In genomic region chr16:9404811-9405210, GRCh38 we compare ENCODE assay signal across 28 cellular contexts.
A peak's percentile ranks its signal among the peaks of the same experiment; 100 is the strongest.
DNase-seq lines count a peak whose midpoint lies in the region; ATAC-seq, FAIRE-seq and TF ChIP-seq lines count a peak whose summit lies in the region.
"Had no signal": no experiment of that assay in that cellular context is flagged by ENCODE, and none has a peak within 500 bp of the region (broad histone marks: within the 10 kb centered on the region; RNA-seq: fewer than 3 reads in every experiment).

No MANE protein-coding gene starts in this region.

- H3K14ac ChIP-seq in H9 (ENCODE audit: insufficient read depth, low read length) (no peak overlapping the region), neuronal stem cell (ENCODE audit: low read length) (no peak overlapping the region)

- H3K4me1 ChIP-seq in H9 (ENCODE audit: insufficient read depth, low read length) (no peaks in the 10 kb centered on the region), neuronal stem cell (ENCODE audit: control insufficient read depth in 2 of 2, insufficient read depth in 1 of 2, low read depth in 1 of 2, low read length in 2 of 2) (peaks cover 0 to 1% of the 10 kb centered on the region in 2 donors)
- H3K4me1 ChIP-seq: BE2C, BLaER1 had no signal

- no peak overlapping the region for H3T11ph ChIP-seq in H9 (ENCODE audit: low read length)

- H3K27ac Mint-ChIP-seq in H9: no peak overlapping the region
- H3K27ac Mint-ChIP-seq: CD14-positive monocyte; CD4-positive, alpha-beta memory T cell; CD4-positive, CD25-positive, alpha-beta regulatory T cell; CD8-positive, alpha-beta memory T cell had no signal

- H3K18ac ChIP-seq in H9 (ENCODE audit: insufficient read length, low read depth, low read length) (peak overlapping the region; percentile 62), neuronal stem cell (ENCODE audit: low read length) (no peak overlapping the region)

- H4K20me1 ChIP-seq in H9 (ENCODE audit: control insufficient read depth, insufficient read depth, insufficient read length): peaks cover 2% of the 10 kb centered on the region
- H4K20me1 ChIP-seq: BLaER1 had no signal

- no peak overlapping the region for H2BK20ac ChIP-seq in H9 (ENCODE audit: low read depth, low read length, poor library complexity, severe bottlenecking)

- H3K36me3 ChIP-seq in neuronal stem cell (replicated peaks in 1 of 2; ENCODE audit: control insufficient read depth in 2 of 2, insufficient read depth in 2 of 2, low read length in 2 of 2): no peaks in the 10 kb centered on the region
- H3K36me3 ChIP-seq: BE2C, BLaER1 had no signal

- FAIRE-seq in HTR-8/SVneo (lab: Jason Lieb, UNC) (peak; percentile 60), urothelium cell line (lab: Jason Lieb, UNC) (peak; percentile 79)
- FAIRE-seq: A204.1, GM12878, GM12892, GM18507 had no signal

- H3K9me3 ChIP-seq in H9 (ENCODE audit: control insufficient read depth, low read depth, low read length): no peaks in the 10 kb centered on the region
- H3K9me3 ChIP-seq in neuronal stem cell (replicated peaks in 1 of 2; ENCODE audit: control insufficient read depth in 2 of 2, insufficient read depth in 1 of 2, low read depth in 1 of 2, low read length in 2 of 2): no peaks in the 10 kb centered on the region
- H3K9me3 ChIP-seq: BLaER1 had no signal

- no peaks in the 10 kb centered on the region for H3K23me2 ChIP-seq in H9 (ENCODE audit: insufficient read length, low read depth, low read length, poor library complexity, severe bottlenecking)

- peaks cover 6 to 8% of the 10 kb centered on the region in 2 experiments for H3K4me1 Mint-ChIP-seq in H9
- H3K4me1 Mint-ChIP-seq: CD14-positive monocyte; CD4-positive, alpha-beta memory T cell; CD4-positive, CD25-positive, alpha-beta regulatory T cell; CD8-positive, alpha-beta memory T cell had no signal

- H3K79me1 ChIP-seq in H9 (ENCODE audit: insufficient read depth, low read depth, low read length, poor library complexity, severe bottlenecking): no peaks in the 10 kb centered on the region
- no peaks in the 10 kb centered on the region for H3K79me1 ChIP-seq in neuronal stem cell (ENCODE audit: low read depth, low read length)

- no peak overlapping the region for H3K4me3 Mint-ChIP-seq in H9
- H3K4me3 Mint-ChIP-seq: CD14-positive monocyte; CD4-positive, alpha-beta memory T cell; CD4-positive, CD25-positive, alpha-beta regulatory T cell; CD8-positive, alpha-beta memory T cell had no signal

- H3K4me2 ChIP-seq in H9 (ENCODE audit: insufficient read depth, insufficient read length, low read length) (no peak overlapping the region), neuronal stem cell (ENCODE audit: insufficient read depth, low read length, poor library complexity, severe bottlenecking) (no peak overlapping the region)
- H3K4me2 ChIP-seq: BLaER1 had no signal

- H2BK12ac ChIP-seq in H9 (ENCODE audit: insufficient read length, low read depth, low read length): no peak overlapping the region
- no peak overlapping the region for H2BK12ac ChIP-seq in neuronal stem cell (ENCODE audit: low read length)

- ATAC-seq in GM19463 (IDR thresholded peaks at IDR 0.05; ENCODE audit: unreplicated experiment): no peak
- ATAC-seq: GM12878 had no signal

- no peak overlapping the region for H2BK15ac ChIP-seq in H9 (ENCODE audit: low read depth, low read length)
- H2BK15ac ChIP-seq in neuronal stem cell (ENCODE audit: low read length): no peak overlapping the region

- no peak for TF ChIP-seq CTCF in H9 (conservative IDR thresholded peaks at IDR 0.05)

- H4K5ac ChIP-seq in H9 (ENCODE audit: insufficient read length, low read depth, low read length): no peak overlapping the region

- no peaks in the 10 kb centered on the region for H3K9me3 Mint-ChIP-seq in H9

- no peak overlapping the region for H3K9ac ChIP-seq in H9 (ENCODE audit: extremely low read depth, insufficient read length, low read length)
- H3K9ac ChIP-seq in neuronal stem cell (ENCODE audit: low read depth, low read length, poor library complexity): peak overlapping the region; percentile 17
- H3K9ac ChIP-seq: BLaER1 had no signal

- H4K91ac ChIP-seq in H9 (ENCODE audit: insufficient read length, low read depth, low read length): no peak overlapping the region
- H4K91ac ChIP-seq in neuronal stem cell (ENCODE audit: low read depth, low read length, poor library complexity): peak overlapping the region; percentile 89

- 0 out of 2 replicates have a peak, but pooled peaks cover 2% of the 10 kb centered on the region for H3K79me2 ChIP-seq in H9 (ENCODE audit: insufficient read depth, low read length)

- no peaks in the 10 kb centered on the region; a peak in 1 of 7 replicates for H3K36me3 Mint-ChIP-seq in H9 (ENCODE audit: insufficient read depth in 1 of 3, low read depth in 3 of 3)
- H3K36me3 Mint-ChIP-seq: CD14-positive monocyte; CD4-positive, alpha-beta memory T cell; CD4-positive, CD25-positive, alpha-beta regulatory T cell; CD8-positive, alpha-beta memory T cell had no signal

- H3K27ac ChIP-seq in H9 (ENCODE audit: insufficient read length, low read depth, low read length) (no peak overlapping the region), neuronal stem cell (replicated peaks; ENCODE audit: low read length) (no peak overlapping the region)
- H3K27ac ChIP-seq: BLaER1 had no signal

- H2BK5ac ChIP-seq in H9 (ENCODE audit: insufficient read length, low read length) (no peak overlapping the region), neuronal stem cell (ENCODE audit: low read length) (no peak overlapping the region)

- DNase-seq in H9 (no peak), HTR-8/SVneo (ENCODE audit: insufficient read length, low spot score) (no peak), neuronal stem cell (ENCODE audit: low spot score) (no peak), urothelium cell line (ENCODE audit: low spot score) (no peak), activated T-cell treated with anti-CD3 and anti-CD28 coated beads for 4 hours (no peak)
- no peak for DNase-seq in activated CD4-positive, alpha-beta T cell treated with anti-CD3 and anti-CD28 coated beads for 48 hours
- DNase-seq: 8988T; ACHN; BE2C; C1 segment of cervical spinal cord; CD4-positive, alpha-beta memory T cell; CD4-positive, CD25-positive, alpha-beta regulatory T cell; CD8-positive, alpha-beta memory T cell; COR-L47; DMS 273 treated with DMSO at 0.1 percent for 48 hours; DMS153; DMS53; DMS79; DND-41; EL; GDM1 had no signal

- no peak overlapping the region for H3K4me3 ChIP-seq in neuronal stem cell (ENCODE audit: low read length in 2 of 2)
- H3K4me3 ChIP-seq: BLaER1, GM12878 had no signal

- no peak overlapping the region for H3K4ac ChIP-seq in H9 (ENCODE audit: low read depth, low read length)
- no peak overlapping the region for H3K4ac ChIP-seq in neuronal stem cell (ENCODE audit: low read length)

- H2AFZ ChIP-seq in H9 (ENCODE audit: low read length): no peak overlapping the region
- no peak overlapping the region for H2AFZ ChIP-seq in neuronal stem cell (ENCODE audit: low read length)

- H2BK120ac ChIP-seq in H9 (ENCODE audit: low read depth, low read length, poor library complexity, severe bottlenecking) (no peak overlapping the region), neuronal stem cell (ENCODE audit: low read depth, low read length) (no peak overlapping the region)

- H3K27me3 ChIP-seq in H9 (ENCODE audit: insufficient read depth, low read length) (peaks cover 3% of the 10 kb centered on the region; the same call in 1 of the 2 replicates), neuronal stem cell (ENCODE audit: control insufficient read depth in 3 of 3, insufficient read depth in 3 of 3, low read depth in 1 of 3, low read length in 3 of 3) (no peaks in the 10 kb centered on the region)
- H3K27me3 ChIP-seq: BE2C, BLaER1 had no signal

- peak overlapping the region; percentile 7 for H4K8ac ChIP-seq in H9 (replicated peaks; ENCODE audit: insufficient read length, low read depth, low read length)
- no peak overlapping the region for H4K8ac ChIP-seq in neuronal stem cell (ENCODE audit: low read depth, low read length)

- no CpG with 5 or more reads among the region's 6 CpGs for WGBS in H9 (ENCODE audit: extremely low coverage, insufficient read length, low lambda C conversion rate)
- WGBS in neuronal stem cell (ENCODE audit: extremely low coverage in 2 of 2, insufficient read length in 2 of 2, insufficient replicate concordance in 1 of 2), 2 donors: no CpG with 5 or more reads among the region's 6 CpGs

- no peak overlapping the region for H3K56ac ChIP-seq in H9 (ENCODE audit: insufficient read length, low read depth, low read length)

- H2AK5ac ChIP-seq in H9 (ENCODE audit: insufficient read length, low read length) (no peak overlapping the region), neuronal stem cell (ENCODE audit: low read depth, low read length) (no peak overlapping the region)

- H3K27me3 Mint-ChIP-seq in H9 (ENCODE audit: low read depth): no peaks in the 10 kb centered on the region
- H3K27me3 Mint-ChIP-seq: CD4-positive, alpha-beta memory T cell; CD4-positive, CD25-positive, alpha-beta regulatory T cell had no signal

- H3K23ac ChIP-seq in H9 (ENCODE audit: insufficient read length, low read depth, low read length) (peak overlapping the region; percentile 73), neuronal stem cell (ENCODE audit: low read depth, low read length, poor library complexity) (no peak overlapping the region)
